ENCODE assay signal across 8 cellular contexts in genomic region chr6:104771258-104771832, GRCh38.
DNase-seq lines count a peak whose midpoint lies in the region; ATAC-seq, FAIRE-seq and TF ChIP-seq lines count a peak whose summit lies in the region.

No MANE protein-coding gene starts in this region.

- H3K27me3 Mint-ChIP-seq in Caco-2 (ENCODE audit: insufficient read depth, unreplicated experiment) = no peaks in the 10 kb centered on the region

- H3K36me3 ChIP-seq in Caco-2 (ENCODE audit: control insufficient read depth, insufficient read depth, low read length) (no peaks in the 10 kb centered on the region), OCI-LY7 (ENCODE audit: insufficient read depth, low read length) (0 out of 2 replicates have a peak, but pooled peaks cover 4% of the 10 kb centered on the region), endothelial cell of umbilical vein (ENCODE audit: control insufficient read depth in 2 of 2, extremely low read depth in 1 of 2, insufficient read depth in 2 of 2, low read length in 2 of 2) (no peaks in the 10 kb centered on the region), pancreas (no peaks in the 10 kb centered on the region)

- TF ChIP-seq CTCF in Caco-2 (IDR thresholded peaks at IDR 0.05; ENCODE audit: insufficient read depth in 1 of 2, low read depth in 1 of 2, low read length in 1 of 2, severe bottlenecking in 1 of 2, unreplicated experiment in 1 of 2) = peak; percentile 34 to 52
- TF ChIP-seq CTCF in OCI-LY7 (conservative IDR thresholded peaks at IDR 0.05; ENCODE audit: low read length) = peak; percentile 96
- peak; percentile 14 to 33 for TF ChIP-seq CTCF in endothelial cell of umbilical vein (IDR thresholded peaks at IDR 0.05; ENCODE audit: extremely low read depth in 1 of 2, insufficient read depth in 1 of 2, low read depth in 1 of 2, low read length in 2 of 2)
- TF ChIP-seq CTCF in pancreas (IDR thresholded peaks at IDR 0.05) = peak in 3 of 4 donors; percentile 26 to 43 (median 37)

- intact Hi-C loops in Caco-2 (cut with micrococcal nuclease; ENCODE audit: unreplicated experiment) = loop anchor here (1.0 to 10.0 kb wide), 4 partner anchors 88 to 517 kb away; partner anchors contain the start of gene LIN28B
- intact Hi-C loops in OCI-LY7 (cut with micrococcal nuclease; ENCODE audit: unreplicated experiment) = loop anchor here (1.0 to 5.0 kb wide), 4 partner anchors 88 to 246 kb away; no protein-coding TSS in a partner anchor
- intact Hi-C loops in endothelial cell of umbilical vein (cut with micrococcal nuclease) = loop anchor here (1.0 kb wide), 4 partner anchors 66 to 446 kb away; no protein-coding TSS in a partner anchor
- intact Hi-C loops in pancreas (cut with DNase I) = no loop called here

- no peak overlapping the region for H3K27ac ChIP-seq in OCI-LY7 (ENCODE audit: low read depth, low read length, poor library complexity, severe bottlenecking)
- H3K27ac ChIP-seq in endothelial cell of umbilical vein (ENCODE audit: insufficient read depth, low read depth, low read length) = no peak overlapping the region
- no peak overlapping the region for H3K27ac ChIP-seq in pancreas

- no peaks in the 10 kb centered on the region for H3K4me1 ChIP-seq in Caco-2
- H3K4me1 ChIP-seq in OCI-LY7 (ENCODE audit: insufficient read depth, low read length, poor library complexity, severe bottlenecking) = no peaks in the 10 kb centered on the region
- peaks cover 7% of the 10 kb centered on the region for H3K4me1 ChIP-seq in endothelial cell of umbilical vein (ENCODE audit: control insufficient read depth, extremely low read depth, insufficient read depth, low read length)
- H3K4me1 ChIP-seq in pancreas = no peaks in the 10 kb centered on the region

- no peak for DNase-seq in Caco-2
- DNase-seq in OCI-LY7 (ENCODE audit: low spot score) = peak; percentile 53
- DNase-seq in endothelial cell of umbilical vein (ENCODE audit: low read depth, low spot score) = peak; percentile 51
- DNase-seq in pancreas = no peak
- no peak for DNase-seq in T1000 (lab: John Stamatoyannopoulos, UW)

- H3K4me3 ChIP-seq in Caco-2 (ENCODE audit: low read depth, low read length) (no peak overlapping the region), OCI-LY7 (ENCODE audit: low read depth, low read length, poor library complexity, severe bottlenecking) (no peak overlapping the region), endothelial cell of umbilical vein (replicated peaks in 1 of 3; ENCODE audit: insufficient read depth in 1 of 3, low read depth in 1 of 3, low read length in 3 of 3) (no peak overlapping the region), pancreas (no peak overlapping the region)

- H3K9me1 ChIP-seq in endothelial cell of umbilical vein (replicated peaks; ENCODE audit: control insufficient read depth, extremely low read depth, insufficient read depth, low read length) = no peaks in the 10 kb centered on the region

- no peaks in the 10 kb centered on the region for H3K36me3 Mint-ChIP-seq in Caco-2 (ENCODE audit: insufficient read depth, unreplicated experiment)

- H3K79me2 ChIP-seq in OCI-LY7 (ENCODE audit: insufficient read depth, low read depth, low read length) (no peaks in the 10 kb centered on the region), endothelial cell of umbilical vein (ENCODE audit: control insufficient read depth, insufficient read depth, low read length) (no peaks in the 10 kb centered on the region)

- H3K4me2 ChIP-seq in OCI-LY7 (ENCODE audit: low read length) (no peak overlapping the region), endothelial cell of umbilical vein (ENCODE audit: insufficient read depth, low read length) (no peak overlapping the region)

- ATAC-seq in GM18861 (IDR thresholded peaks at IDR 0.05; ENCODE audit: unreplicated experiment) (peak; percentile 81), HG03159 (IDR thresholded peaks at IDR 0.05; ENCODE audit: unreplicated experiment) (peak; percentile 93), pancreas (peak in 3 of 4 donors; percentile 68 to 78 (median 68)), HG03139 (IDR thresholded peaks at IDR 0.05; ENCODE audit: unreplicated experiment) (no peak)

- no peak overlapping the region for H3K27ac Mint-ChIP-seq in Caco-2 (ENCODE audit: unreplicated experiment)

- H3K9me3 ChIP-seq in Caco-2 (no peaks in the 10 kb centered on the region), OCI-LY7 (ENCODE audit: low read length) (no peaks in the 10 kb centered on the region), endothelial cell of umbilical vein (replicated peaks; ENCODE audit: control insufficient read depth, insufficient read depth, low read length) (no peaks in the 10 kb centered on the region), pancreas (no peaks in the 10 kb centered on the region)

- 35 to 58% methylated on average over 2 of the region's 2 CpGs for WGBS in pancreas, 2 donors

- H3K4me1 Mint-ChIP-seq in Caco-2 (ENCODE audit: low read depth, unreplicated experiment) = no peaks in the 10 kb centered on the region

- H2AFZ ChIP-seq in OCI-LY7 (ENCODE audit: low read length) (no peak overlapping the region), endothelial cell of umbilical vein (ENCODE audit: low read depth, low read length) (no peak overlapping the region)

- dilution Hi-C loops in endothelial cell of umbilical vein (cut with MboI; ENCODE audit: extremely low pct_ligation_motif_present, low sequenced_read_pairs) = no loop called here

- no peak overlapping the region for H3K9ac ChIP-seq in endothelial cell of umbilical vein (replicated peaks; ENCODE audit: extremely low read depth, insufficient read depth, low read length)

- H3K9me3 Mint-ChIP-seq in Caco-2 (ENCODE audit: unreplicated experiment) = no peaks in the 10 kb centered on the region

- POLR2A ChIA-PET in Caco-2 (lab: Charles Lee) (no interaction called here), OCI-LY7 (lab: Charles Lee) (interaction anchor here (0.6 to 1.1 kb wide), 2 partner anchors 130 to 155 kb away, joined by 3 to 4 read pairs; no protein-coding TSS in a partner anchor), endothelial cell of umbilical vein (lab: Charles Lee) (no interaction called here)

- H3K9me2 ChIP-seq in OCI-LY7 (ENCODE audit: insufficient read depth, low read length) = no peaks in the 10 kb centered on the region

- TF ChIP-seq POLR2A in endothelial cell of umbilical vein (IDR thresholded peaks at IDR 0.05; ENCODE audit: low read depth, low read length) = no peak

- BruUV-seq in Caco-2 (replicated peaks; lab: Mats Ljungman, UMichigan) (no TSS peak), OCI-LY7 (replicated peaks; lab: Mats Ljungman, UMichigan) (no TSS peak), endothelial cell of umbilical vein (replicated peaks; lab: Mats Ljungman, UMichigan) (no TSS peak)

- FAIRE-seq in endothelial cell of umbilical vein (lab: Jason Lieb, UNC) (no peak), pancreas (lab: Jason Lieb, UNC) (peak; percentile 94)

- CTCF ChIA-PET in Caco-2 (lab: Charles Lee) (no interaction called here), OCI-LY7 (lab: Charles Lee; ENCODE audit: unreplicated experiment) (no interaction called here), endothelial cell of umbilical vein (lab: Charles Lee) (interaction anchor here (1.0 to 1.8 kb wide), 5 partner anchors 18 to 247 kb away, joined by 3 to 28 read pairs (median 5); no protein-coding TSS in a partner anchor)

- H4K20me1 ChIP-seq in OCI-LY7 (ENCODE audit: insufficient read depth, low read length) (no peaks in the 10 kb centered on the region), endothelial cell of umbilical vein (replicated peaks; ENCODE audit: control insufficient read depth, extremely low read depth, insufficient read depth, low read length) (no peaks in the 10 kb centered on the region)

- H3K4me3 Mint-ChIP-seq in Caco-2 (ENCODE audit: unreplicated experiment) = no peak overlapping the region

- no peaks in the 10 kb centered on the region for H3K27me3 ChIP-seq in Caco-2 (replicated peaks; ENCODE audit: control insufficient read depth, insufficient read depth, low read length)
- no peaks in the 10 kb centered on the region for H3K27me3 ChIP-seq in endothelial cell of umbilical vein (ENCODE audit: control insufficient read depth in 2 of 2, insufficient read depth in 2 of 2, low read length in 2 of 2)
- no peaks in the 10 kb centered on the region for H3K27me3 ChIP-seq in pancreas

TF ChIP-seq in endothelial cell of umbilical vein, 7 proteins besides CTCF, POLR2A, EP300 and RAD21:
- no peak for TF ChIP-seq MYC (IDR thresholded peaks at IDR 0.05; ENCODE audit: low read depth, low read length)
- TF ChIP-seq FOS (IDR thresholded peaks at IDR 0.05; ENCODE audit: borderline replicate concordance, insufficient read depth, low read length) = no peak
- TF ChIP-seq JUN (IDR thresholded peaks at IDR 0.05; ENCODE audit: borderline replicate concordance, insufficient read depth, insufficient read length, low read depth) = no peak
- no peak for TF ChIP-seq POLR2AphosphoS5 (IDR thresholded peaks at IDR 0.05; ENCODE audit: insufficient read depth, low read depth, low read length)
- TF ChIP-seq, protein P1, sequence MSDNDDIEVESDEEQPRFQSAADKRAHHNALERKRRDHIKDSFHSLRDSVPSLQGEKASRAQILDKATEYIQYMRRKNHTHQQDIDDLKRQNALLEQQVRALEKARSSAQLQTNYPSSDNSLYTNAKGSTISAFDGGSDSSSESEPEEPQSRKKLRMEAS (IDR thresholded peaks at IDR 0.05; ENCODE audit: insufficient read depth, insufficient read length) = no peak
- TF ChIP-seq EZH2 (IDR thresholded peaks at IDR 0.05; ENCODE audit: borderline replicate concordance, low read depth, low read length, severe bottlenecking) = no peak
TF ChIP-seq in endothelial cell of umbilical vein: peak in this region for 0.

Comparison
In these comparisons a context has a peak if more than half of its experiments do, and no peak if none do; other contexts are left out.
1. DNase-seq: peak in OCI-LY7 (single experiment) and endothelial cell of umbilical vein (single experiment); none in Caco-2 (0 of 2), pancreas (0 of 6) and T1000 (single experiment).
2. CTCF ChIP-seq: peak in every context shown above with its lines; median percentile 96 in OCI-LY7; 43 in Caco-2; 37 in pancreas; 24 in endothelial cell of umbilical vein.
3. intact Hi-C loops: an anchor here in Caco-2 (1.0 to 10.0 kb wide), OCI-LY7 (1.0 to 5.0 kb wide) and endothelial cell of umbilical vein (1.0 kb wide); none called in pancreas.